ENCODE assay signal across 8 cellular contexts in the genomic region with DNA sequence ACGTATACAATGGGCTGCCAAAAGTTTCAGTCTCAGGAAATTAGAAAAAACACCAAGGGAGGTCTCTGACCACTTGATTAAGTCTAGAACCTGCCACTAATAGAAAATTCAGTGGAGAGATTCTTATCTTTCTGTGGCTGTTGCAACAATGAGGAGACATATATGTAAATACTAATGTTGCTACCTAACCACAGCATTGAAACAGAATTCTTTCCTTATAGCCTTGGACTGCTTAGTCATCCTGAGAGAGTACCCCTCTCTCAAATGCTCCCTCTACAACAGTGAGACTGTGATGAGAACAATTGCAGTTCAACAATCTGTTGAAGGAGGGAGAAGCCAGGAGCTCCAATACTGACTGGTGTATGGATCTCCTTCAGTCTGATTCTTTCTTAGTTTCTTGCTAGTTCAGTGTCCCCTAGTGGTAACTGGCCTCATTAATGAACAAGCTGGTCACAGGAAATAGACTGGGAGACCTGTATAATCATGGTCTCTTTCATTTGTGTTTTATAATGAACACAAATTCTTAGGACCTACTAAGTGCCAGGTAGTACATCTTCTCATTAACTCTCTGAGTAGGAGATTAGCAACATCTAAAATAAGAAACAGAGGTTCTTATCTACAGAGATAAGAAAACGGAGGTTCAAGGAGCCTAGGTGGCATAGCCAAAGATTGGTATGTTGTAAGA.
DNase-seq lines count a peak whose midpoint lies in the region; ATAC-seq, FAIRE-seq and TF ChIP-seq lines count a peak whose summit lies in the region.

No MANE protein-coding gene starts in this region.

- 29 to 50% (median 39%) methylated on average over 2 of the region's 2 CpGs for WGBS in spleen, 5 donors

- peaks cover 14 to 44% (median 32%) of the 10 kb centered on the region in 6 donors for H3K4me1 ChIP-seq in spleen

- no peaks in the 10 kb centered on the region for H3K36me3 ChIP-seq in spleen

- no peaks in the 10 kb centered on the region for H3K9me3 ChIP-seq in spleen

- peak overlapping the region in 6 of 8 donors; percentile 13 to 61 (median 41) for H3K27ac ChIP-seq in spleen

- in situ Hi-C loops in T47D (cut with HindIII; ENCODE audit: low pct_unique_long_range_greater_than_20kb, low sequenced_read_pairs) = no loop called here

- no peak for TF ChIP-seq POLR2A in spleen (IDR thresholded peaks at IDR 0.05)

- no peaks in the 10 kb centered on the region for H3K27me3 ChIP-seq in spleen (replicated peaks in 1 of 7)

- peak; percentile 48 to 83 (median 74) for TF ChIP-seq CTCF in spleen (IDR thresholded peaks at IDR 0.05 in 8 of 11, conservative IDR thresholded peaks at IDR 0.05 in 3 of 11)

- FAIRE-seq in islet of Langerhans (lab: Jason Lieb, UNC) = peak; percentile 81

- intact Hi-C loops in spleen (cut with DNase I; ENCODE audit: low total_unique reads) = loop anchor here (5.0 to 10.0 kb wide), 2 partner anchors 304 to 517 kb away; no protein-coding TSS in a partner anchor

- DNase-seq in GM03348 (ENCODE audit: low spot score) = peak; percentile 56
- peak; percentile 74 for DNase-seq in HS-27A (ENCODE audit: low read depth)
- peak; percentile 82 for DNase-seq in NOMO-1 treated with DMSO at 0.1 percent for 48 hours (lab: John Stamatoyannopoulos, UW; ENCODE audit: unreplicated experiment)
- DNase-seq in T47D (ENCODE audit: low read depth in 1 of 2, low spot score in 1 of 2) = peak; percentile 33 to 91
- DNase-seq in spleen = no peak
- no peak for DNase-seq in effector CD8-positive, alpha-beta T cell (lab: John Stamatoyannopoulos, UW)

- peak; percentile 91 for ATAC-seq in GM21515 (IDR thresholded peaks at IDR 0.05; ENCODE audit: unreplicated experiment)

- H3K4me3 ChIP-seq in spleen = peak overlapping the region in 1 of 8 donors; percentile 13

Comparison
In these comparisons a context has a peak if more than half of its experiments do, and no peak if none do; other contexts are left out.
1. DNase-seq: peak in GM03348 (single experiment), HS-27A (single experiment), NOMO-1 treated with DMSO at 0.1 percent for 48 hours (single experiment) and T47D (2 of 2); none in spleen (single experiment) and effector CD8-positive, alpha-beta T cell (single experiment).